11 cellular contexts compared by ENCODE assay signal in the genomic region with DNA sequence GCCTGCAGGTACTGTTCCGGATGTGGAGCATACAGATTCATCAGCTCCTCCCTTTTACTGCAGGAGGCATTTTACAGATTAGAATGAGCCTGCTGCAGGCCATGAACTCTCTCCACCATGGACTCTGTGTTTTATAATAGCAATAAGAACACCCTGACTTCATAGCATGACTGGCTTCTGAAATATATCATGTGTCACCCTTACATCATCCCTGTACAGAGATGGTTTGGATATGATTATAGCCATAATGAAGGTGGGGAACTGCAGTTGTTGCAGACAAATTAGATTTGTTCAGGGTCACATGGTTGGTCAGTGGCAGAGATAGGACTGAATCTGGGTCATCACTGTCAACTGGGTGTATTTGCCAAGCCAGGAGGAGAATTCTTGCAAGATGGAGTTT.
A peak's percentile ranks its signal among the peaks of the same experiment; 100 is the strongest.
DNase-seq lines count a peak whose midpoint lies in the region; ATAC-seq and TF ChIP-seq lines count a peak whose summit lies in the region.
"Had no signal": no experiment of that assay in that cellular context is flagged by ENCODE, and none has a peak within 500 bp of the region (broad histone marks: within the 10 kb centered on the region; RNA-seq: fewer than 3 reads in every experiment).

No MANE protein-coding gene starts in this region.

- H4K91ac ChIP-seq in IMR-90 (ENCODE audit: insufficient read depth, low read depth, low read length) = no peak overlapping the region

- no peak overlapping the region for H3K18ac ChIP-seq in IMR-90 (ENCODE audit: low read depth, low read length)

- intact Hi-C loops in IMR-90 (cut with micrococcal nuclease) = loop anchor here (10.0 kb wide), 1 partner anchor 413 kb away; no protein-coding TSS in a partner anchor
- intact Hi-C loops in body of pancreas (cut with DNase I) = no loop called here

- H2BK20ac ChIP-seq in IMR-90 (ENCODE audit: low read depth, low read length) = no peak overlapping the region; the same call in 1 of the 2 replicates

- H3K4ac ChIP-seq in IMR-90 (ENCODE audit: low read depth, low read length) = no peak overlapping the region

- TF ChIP-seq RAD21 in IMR-90 (IDR thresholded peaks at IDR 0.05; ENCODE audit: low read length) = no peak

- POLR2A ChIA-PET in AG04450 (lab: Yijun Ruan, JAX) (no interaction called here), IMR-90 (lab: Charles Lee; ENCODE audit: unreplicated experiment) (no interaction called here)

- TF ChIP-seq CTCF in AG04450 (IDR thresholded peaks at IDR 0.05; ENCODE audit: low read depth, low read length) = no peak
- TF ChIP-seq CTCF in IMR-90 (conservative IDR thresholded peaks at IDR 0.05; ENCODE audit: low read depth, low read length) = no peak
- TF ChIP-seq CTCF in body of pancreas (IDR thresholded peaks at IDR 0.05) = no peak

- H3K79me1 ChIP-seq in IMR-90 (ENCODE audit: low read depth in 1 of 2, low read length in 2 of 2) = peaks cover 57 to 70% of the 10 kb centered on the region in 2 experiments

- H3K4me1 ChIP-seq in IMR-90 (ENCODE audit: control insufficient read depth, insufficient read depth, low read length) (peaks cover 6% of the 10 kb centered on the region; the same call in 1 of the 2 replicates), body of pancreas (peaks cover 60% of the 10 kb centered on the region)

- H3K27ac ChIP-seq in AG04450 (ENCODE audit: low read depth, low read length) (peak overlapping the region; percentile 43), IMR-90 (ENCODE audit: insufficient read depth, low read length) (no peak overlapping the region), body of pancreas (no peak overlapping the region)

- H4K20me1 ChIP-seq in IMR-90 (ENCODE audit: insufficient read depth, low read length) = peaks cover 41% of the 10 kb centered on the region

- no peak overlapping the region for H2BK15ac ChIP-seq in IMR-90 (ENCODE audit: low read depth, low read length)

- BruUV-seq in IMR-90 (replicated peaks; lab: Mats Ljungman, UMichigan) = no TSS peak

- no peak overlapping the region for H3K14ac ChIP-seq in IMR-90 (replicated peaks; ENCODE audit: low read depth, low read length)

- H3K9ac ChIP-seq in IMR-90 (ENCODE audit: low read depth, low read length) = no peak overlapping the region

- H2AFZ ChIP-seq in IMR-90 (replicated peaks; ENCODE audit: low read length, poor library complexity) = no peak overlapping the region

- no peaks in the 10 kb centered on the region for H3K27me3 ChIP-seq in AG04450 (ENCODE audit: control insufficient read depth, insufficient read depth, low read length)
- no peaks in the 10 kb centered on the region for H3K27me3 ChIP-seq in IMR-90 (ENCODE audit: control insufficient read depth, insufficient read depth, low read length)
- H3K27me3 ChIP-seq in body of pancreas = no peaks in the 10 kb centered on the region

- CTCF ChIA-PET in AG04450 (lab: Charles Lee) (interaction anchor here (0.6 kb wide), 1 partner anchor 17 kb away, joined by 4 read pairs; no protein-coding TSS in a partner anchor), IMR-90 (lab: Yijun Ruan, JAX) (no interaction called here)

- no CpG with 5 or more reads among the region's 1 CpG for WGBS in IMR-90 (ENCODE audit: extremely low coverage in 2 of 2, insufficient read length in 1 of 2), 2 experiments
- WGBS in body of pancreas, 2 donors = 65 to 70% methylated on average over 1 of the region's 1 CpG

- no peak overlapping the region for H3K56ac ChIP-seq in IMR-90 (ENCODE audit: extremely low read depth, insufficient read depth, low read length)

- no peak overlapping the region for H3K4me3 ChIP-seq in AG04450 (ENCODE audit: low read depth, low read length)
- no peak overlapping the region for H3K4me3 ChIP-seq in IMR-90 (ENCODE audit: insufficient read depth, low read depth, low read length)
- no peak overlapping the region for H3K4me3 ChIP-seq in body of pancreas

- dilution Hi-C loops in IMR-90 (cut with HindIII; ENCODE audit: low sequenced_read_pairs, unreplicated experiment) = no loop called here

- 0 out of 2 replicates have a peak overlapping the region, but pooled peaks have one; percentile 3 for H3K4me2 ChIP-seq in IMR-90 (ENCODE audit: low read depth, low read length)

- H3K36me3 ChIP-seq in IMR-90 (ENCODE audit: control insufficient read depth, insufficient read depth, low read length) (peaks cover 14% of the 10 kb centered on the region), body of pancreas (replicated peaks in 1 of 2; ENCODE audit: insufficient read depth in 1 of 2, low read depth in 2 of 2) (peaks cover 0 to 7% of the 10 kb centered on the region in 2 donors)

- no peak overlapping the region for H2BK120ac ChIP-seq in IMR-90 (ENCODE audit: low read depth, low read length)

- ATAC-seq in IMR-90 (ENCODE audit: low read depth) (peak; percentile 76), body of pancreas (peak; percentile 34)

- no peak overlapping the region for H4K8ac ChIP-seq in IMR-90 (ENCODE audit: low read depth in 2 of 2, low read length in 2 of 2)

- H2BK5ac ChIP-seq in IMR-90 (ENCODE audit: low read depth, low read length, poor library complexity, severe bottlenecking) = peak overlapping the region; percentile 29

- DNase-seq in AG04450 (ENCODE audit: low read depth, low spot score) (no peak), IMR-90 (peak; percentile 82), body of pancreas (no peak), kidney tubule cell (ENCODE audit: low spot score) (peak; percentile 30), NAMALWA (ENCODE audit: low spot score) (no peak), NCI-H1694 treated with DMSO at 0.1 percent for 48 hours (lab: John Stamatoyannopoulos, UW) (no peak), NCI-H2107 (lab: John Stamatoyannopoulos, UW) (no peak)
- no peak for DNase-seq in activated CD4-positive, alpha-beta T cell treated with anti-CD3 and anti-CD28 coated beads for 4 hours
- DNase-seq: activated naive CD4-positive, alpha-beta T cell treated with anti-CD3 and anti-CD28 coated beads, Interleukin-2, amount 10 ng/mL, durations not matched to agents 7 days and 5 days; kidney; NCI-H1436 treated with DMSO at 0.1 percent for 48 hours had no signal

- H2AK9ac ChIP-seq in IMR-90 (replicated peaks; ENCODE audit: low read depth, low read length, poor library complexity) = no peak overlapping the region

- peaks cover 10% of the 10 kb centered on the region for H3K9me1 ChIP-seq in IMR-90 (ENCODE audit: insufficient read depth, low read length)

- no peak overlapping the region; the same call in 1 of the 2 replicates for H2AK5ac ChIP-seq in IMR-90 (ENCODE audit: low read depth, low read length)

- H4K5ac ChIP-seq in IMR-90 (ENCODE audit: low read depth, low read length) = no peak overlapping the region

- TF ChIP-seq POLR2A in IMR-90 (IDR thresholded peaks at IDR 0.05; ENCODE audit: low read depth, low read length) (no peak), body of pancreas (IDR thresholded peaks at IDR 0.05) (no peak)

- in situ Hi-C loops in IMR-90 (cut with MboI; ENCODE audit: low sequenced_read_pairs) = no loop called here

- no peak overlapping the region for H3K23ac ChIP-seq in IMR-90 (ENCODE audit: low read depth, low read length)

- H3K9me3 ChIP-seq in AG04450 (ENCODE audit: control insufficient read depth, insufficient read depth, low read length) (peaks cover 4% of the 10 kb centered on the region; the same call in 1 of the 2 replicates), IMR-90 (ENCODE audit: control insufficient read depth, insufficient read depth, low read length) (no peaks in the 10 kb centered on the region), body of pancreas (no peaks in the 10 kb centered on the region)

TF ChIP-seq in IMR-90, 13 proteins besides CTCF, POLR2A, EP300 and RAD21:
- TF ChIP-seq NFE2L2 (IDR thresholded peaks at IDR 0.05; ENCODE audit: low read depth, low read length) = no peak
- no peak for TF ChIP-seq CHD1 (IDR thresholded peaks at IDR 0.05; ENCODE audit: low read depth, low read length)
- peak; percentile 59 for TF ChIP-seq CEBPB (IDR thresholded peaks at IDR 0.05; ENCODE audit: low read depth, low read length)
- TF ChIP-seq MXI1 (IDR thresholded peaks at IDR 0.05; ENCODE audit: borderline replicate concordance, low read depth, low read length) = no peak
- no peak for TF ChIP-seq SMC3 (IDR thresholded peaks at IDR 0.05; ENCODE audit: low read depth, low read length)
- TF ChIP-seq FOS (IDR thresholded peaks at IDR 0.05; ENCODE audit: low read depth, low read length) = 0 out of 2 replicates have a peak, but pooled peaks have one; percentile 6
- TF ChIP-seq RCOR1 (IDR thresholded peaks at IDR 0.05; ENCODE audit: insufficient replicate concordance, low read length) = no peak
- TF ChIP-seq, protein P1, sequence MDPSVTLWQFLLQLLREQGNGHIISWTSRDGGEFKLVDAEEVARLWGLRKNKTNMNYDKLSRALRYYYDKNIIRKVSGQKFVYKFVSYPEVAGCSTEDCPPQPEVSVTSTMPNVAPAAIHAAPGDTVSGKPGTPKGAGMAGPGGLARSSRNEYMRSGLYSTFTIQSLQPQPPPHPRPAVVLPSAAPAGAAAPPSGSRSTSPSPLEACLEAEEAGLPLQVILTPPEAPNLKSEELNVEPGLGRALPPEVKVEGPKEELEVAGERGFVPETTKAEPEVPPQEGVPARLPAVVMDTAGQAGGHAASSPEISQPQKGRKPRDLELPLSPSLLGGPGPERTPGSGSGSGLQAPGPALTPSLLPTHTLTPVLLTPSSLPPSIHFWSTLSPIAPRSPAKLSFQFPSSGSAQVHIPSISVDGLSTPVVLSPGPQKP (IDR thresholded peaks at IDR 0.05; ENCODE audit: borderline replicate concordance, low read depth, low read length) = no peak
- TF ChIP-seq BHLHE40 (IDR thresholded peaks at IDR 0.05; ENCODE audit: low read depth, low read length) = no peak
- TF ChIP-seq MAZ (IDR thresholded peaks at IDR 0.05; ENCODE audit: borderline replicate concordance, low read depth, low read length) = no peak
- TF ChIP-seq MAFK (IDR thresholded peaks at IDR 0.05; ENCODE audit: low read depth, low read length) = 0 out of 2 replicates have a peak, but pooled peaks have one; percentile 0
- no peak for TF ChIP-seq RFX5 (IDR thresholded peaks at IDR 0.05; ENCODE audit: low read depth, low read length)
- TF ChIP-seq, protein P2, sequence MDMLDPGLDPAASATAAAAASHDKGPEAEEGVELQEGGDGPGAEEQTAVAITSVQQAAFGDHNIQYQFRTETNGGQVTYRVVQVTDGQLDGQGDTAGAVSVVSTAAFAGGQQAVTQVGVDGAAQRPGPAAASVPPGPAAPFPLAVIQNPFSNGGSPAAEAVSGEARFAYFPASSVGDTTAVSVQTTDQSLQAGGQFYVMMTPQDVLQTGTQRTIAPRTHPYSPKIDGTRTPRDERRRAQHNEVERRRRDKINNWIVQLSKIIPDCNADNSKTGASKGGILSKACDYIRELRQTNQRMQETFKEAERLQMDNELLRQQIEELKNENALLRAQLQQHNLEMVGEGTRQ (IDR thresholded peaks at IDR 0.05; ENCODE audit: low read depth, low read length) = peak; percentile 34; the same call in 1 of the 2 replicates

Comparison
In these comparisons a context has a peak if more than half of its experiments do, and no peak if none do; other contexts are left out.
1. DNase-seq: peak in IMR-90 (single experiment) and kidney tubule cell (single experiment); none in AG04450 (single experiment), body of pancreas (0 of 4), NAMALWA (single experiment), NCI-H1694 treated with DMSO at 0.1 percent for 48 hours (single experiment), activated CD4-positive, alpha-beta T cell treated with anti-CD3 and anti-CD28 coated beads for 4 hours (0 of 2) and NCI-H2107 (single experiment).